19 cellular contexts compared by ENCODE assay signal in the genomic region with DNA sequence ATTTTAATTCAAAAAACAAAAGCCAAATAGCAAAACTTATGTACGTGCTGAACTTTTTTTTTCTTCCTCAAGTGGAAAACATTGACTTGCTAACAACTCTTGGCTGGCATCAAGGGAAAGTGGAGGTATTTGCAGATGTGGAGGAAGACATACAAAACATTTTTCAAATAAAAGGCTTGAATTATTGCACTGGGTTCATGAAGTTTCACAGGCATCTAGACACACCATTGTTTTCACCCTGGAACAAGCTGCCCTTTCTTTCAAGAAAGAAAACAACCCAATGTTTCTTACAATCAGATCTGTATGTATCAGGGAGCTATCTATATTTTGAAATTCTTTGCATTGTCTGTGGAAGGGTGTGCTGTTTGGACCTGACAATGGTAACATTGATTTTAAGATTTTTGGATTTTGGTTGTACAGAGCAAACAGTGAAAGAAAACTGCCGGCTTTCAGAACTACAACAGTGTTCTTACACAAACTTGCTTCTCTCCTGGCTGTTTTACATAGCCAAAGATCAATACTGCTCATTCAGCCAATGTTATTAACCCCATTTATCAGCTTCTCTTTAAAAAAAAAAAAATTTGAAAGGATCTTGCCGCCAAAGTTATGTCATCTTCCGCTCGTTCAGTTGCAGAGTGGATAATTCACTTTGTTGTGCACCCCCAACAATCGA.
DNase-seq lines count a peak whose midpoint lies in the region; ATAC-seq and TF ChIP-seq lines count a peak whose summit lies in the region.
"Had no signal": no experiment of that assay in that cellular context is flagged by ENCODE, and none has a peak within 500 bp of the region (broad histone marks: within the 10 kb centered on the region; RNA-seq: fewer than 3 reads in every experiment).

No MANE protein-coding gene starts in this region.

- H3K9me3 ChIP-seq in tibial nerve = no peaks in the 10 kb centered on the region
- H3K9me3 ChIP-seq: HAP-1 had no signal

- DNase-seq in inferior parietal cortex (ENCODE audit: extremely low spot score) (peak; percentile 22), midbrain (lab: John Stamatoyannopoulos, UW) (peak; percentile 43), tibial nerve (ENCODE audit: low spot score in 2 of 2) (no peak), NCI-H345 treated with DMSO at 0.1 percent for 48 hours (lab: John Stamatoyannopoulos, UW; ENCODE audit: unreplicated experiment) (no peak), T-helper 9 cell (no peak), H7 (no peak)
- DNase-seq: DMS79 treated with DMSO at 0.1 percent for 48 hours, KG1, NCI-H1105 treated with DMSO at 0.1 percent for 48 hours, NCI-H1694 treated with DMSO at 0.1 percent for 48 hours, NCI-H2227 treated with DMSO at 0.1 percent for 48 hours, NCI-H524, NCI-H82, OCI-M1, Right ventricle myocardium superior had no signal

- H3K27me3 ChIP-seq in tibial nerve (no peaks in the 10 kb centered on the region), H7 (ENCODE audit: control insufficient read depth, insufficient read depth, low read length) (no peaks in the 10 kb centered on the region)

- no peak for TF ChIP-seq CTCF in tibial nerve (IDR thresholded peaks at IDR 0.05)

- no peak for TF ChIP-seq EP300 in tibial nerve (IDR thresholded peaks at IDR 0.05)

- H3K4me3 ChIP-seq in tibial nerve (no peak overlapping the region), H7 (ENCODE audit: insufficient read depth, low read depth, low read length) (no peak overlapping the region)
- H3K4me3 ChIP-seq: HAP-1 had no signal

- H3K36me3 ChIP-seq in tibial nerve (no peaks in the 10 kb centered on the region), H7 (replicated peaks; ENCODE audit: control insufficient read depth, insufficient read depth, low read length) (no peaks in the 10 kb centered on the region)
- H3K36me3 ChIP-seq: HAP-1 had no signal

- 42 to 44% methylated on average over 6 of the region's 6 CpGs for WGBS in tibial nerve, 2 donors

- H3K27ac ChIP-seq in cingulate gyrus (ENCODE audit: low read depth, low read length) = peak overlapping the region; percentile 49
- H3K27ac ChIP-seq in tibial nerve = peak overlapping the region; percentile 17 to 75 (median 60)

- no peak for TF ChIP-seq POLR2A in tibial nerve (IDR thresholded peaks at IDR 0.05)

- ATAC-seq in HG03097 (IDR thresholded peaks at IDR 0.05; ENCODE audit: low FRiP score, unreplicated experiment) = no peak
- ATAC-seq: SK-N-SH treated with all-trans-retinoic acid at 6 μM for 48 hours had no signal

- peaks cover 0 to 14% (median 5%) of the 10 kb centered on the region in 4 donors for H3K4me1 ChIP-seq in tibial nerve

Comparison
In these comparisons a context has a peak if more than half of its experiments do, and no peak if none do; other contexts are left out.
1. DNase-seq: peak in inferior parietal cortex (single experiment) and midbrain (single experiment); none in tibial nerve (0 of 2), NCI-H345 treated with DMSO at 0.1 percent for 48 hours (single experiment), T-helper 9 cell (single experiment) and H7 (single experiment).